1 cellular context compared by ENCODE assay signal in genomic region chr17:50476545-50477315, GRCh38.
TF ChIP-seq lines count a peak whose summit lies in the region.

No MANE protein-coding gene starts in this region.

TF ChIP-seq in HepG2, 621 proteins besides CTCF, POLR2A, EP300 and RAD21 (continued from another document and continues in another):
- no peak for TF ChIP-seq SRSF4 (IDR thresholded peaks at IDR 0.05; ENCODE audit: low read depth, low read length, poor library complexity, severe bottlenecking)
- TF ChIP-seq HMG20B (CRISPR knock-in tag; conservative IDR thresholded peaks at IDR 0.05) = no peak
- no peak for TF ChIP-seq BRCA1 (CRISPR knock-in tag; IDR thresholded peaks at IDR 0.05)
- TF ChIP-seq, protein P1, sequence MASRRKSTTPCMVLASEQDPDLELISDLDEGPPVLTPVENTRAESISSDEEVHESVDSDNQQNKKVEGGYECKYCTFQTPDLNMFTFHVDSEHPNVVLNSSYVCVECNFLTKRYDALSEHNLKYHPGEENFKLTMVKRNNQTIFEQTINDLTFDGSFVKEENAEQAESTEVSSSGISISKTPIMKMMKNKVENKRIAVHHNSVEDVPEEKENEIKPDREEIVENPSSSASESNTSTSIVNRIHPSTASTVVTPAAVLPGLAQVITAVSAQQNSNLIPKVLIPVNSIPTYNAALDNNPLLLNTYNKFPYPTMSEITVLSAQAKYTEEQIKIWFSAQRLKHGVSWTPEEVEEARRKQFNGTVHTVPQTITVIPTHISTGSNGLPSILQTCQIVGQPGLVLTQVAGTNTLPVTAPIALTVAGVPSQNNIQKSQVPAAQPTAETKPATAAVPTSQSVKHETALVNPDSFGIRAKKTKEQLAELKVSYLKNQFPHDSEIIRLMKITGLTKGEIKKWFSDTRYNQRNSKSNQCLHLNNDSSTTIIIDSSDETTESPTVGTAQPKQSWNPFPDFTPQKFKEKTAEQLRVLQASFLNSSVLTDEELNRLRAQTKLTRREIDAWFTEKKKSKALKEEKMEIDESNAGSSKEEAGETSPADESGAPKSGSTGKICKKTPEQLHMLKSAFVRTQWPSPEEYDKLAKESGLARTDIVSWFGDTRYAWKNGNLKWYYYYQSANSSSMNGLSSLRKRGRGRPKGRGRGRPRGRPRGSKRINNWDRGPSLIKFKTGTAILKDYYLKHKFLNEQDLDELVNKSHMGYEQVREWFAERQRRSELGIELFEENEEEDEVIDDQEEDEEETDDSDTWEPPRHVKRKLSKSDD (CRISPR knock-in tag; IDR thresholded peaks at IDR 0.05; ENCODE audit: low read depth) = no peak
- no peak for TF ChIP-seq ZSCAN9 (CRISPR knock-in tag; IDR thresholded peaks at IDR 0.05; ENCODE audit: borderline replicate concordance)
- TF ChIP-seq ZNF674 (CRISPR knock-in tag; IDR thresholded peaks at IDR 0.05; ENCODE audit: low read depth) = no peak
- peak; percentile 33; the same call in 1 of the 2 replicates for TF ChIP-seq BORCS8-MEF2B (CRISPR knock-in tag; IDR thresholded peaks at IDR 0.05)
- TF ChIP-seq ZNF337 (CRISPR knock-in tag; IDR thresholded peaks at IDR 0.05; ENCODE audit: borderline replicate concordance, low read depth) = no peak
- TF ChIP-seq ZNF564 (CRISPR knock-in tag; IDR thresholded peaks at IDR 0.05) = no peak
- TF ChIP-seq, protein P2, sequence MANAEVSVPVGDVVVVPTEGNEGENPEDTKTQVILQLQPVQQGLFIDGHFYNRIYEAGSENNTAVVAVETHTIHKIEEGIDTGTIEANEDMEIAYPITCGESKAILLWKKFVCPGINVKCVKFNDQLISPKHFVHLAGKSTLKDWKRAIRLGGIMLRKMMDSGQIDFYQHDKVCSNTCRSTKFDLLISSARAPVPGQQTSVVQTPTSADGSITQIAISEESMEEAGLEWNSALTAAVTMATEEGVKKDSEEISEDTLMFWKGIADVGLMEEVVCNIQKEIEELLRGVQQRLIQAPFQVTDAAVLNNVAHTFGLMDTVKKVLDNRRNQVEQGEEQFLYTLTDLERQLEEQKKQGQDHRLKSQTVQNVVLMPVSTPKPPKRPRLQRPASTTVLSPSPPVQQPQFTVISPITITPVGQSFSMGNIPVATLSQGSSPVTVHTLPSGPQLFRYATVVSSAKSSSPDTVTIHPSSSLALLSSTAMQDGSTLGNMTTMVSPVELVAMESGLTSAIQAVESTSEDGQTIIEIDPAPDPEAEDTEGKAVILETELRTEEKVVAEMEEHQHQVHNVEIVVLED (CRISPR knock-in tag; IDR thresholded peaks at IDR 0.05; ENCODE audit: borderline replicate concordance) = no peak
- TF ChIP-seq, protein P3, sequence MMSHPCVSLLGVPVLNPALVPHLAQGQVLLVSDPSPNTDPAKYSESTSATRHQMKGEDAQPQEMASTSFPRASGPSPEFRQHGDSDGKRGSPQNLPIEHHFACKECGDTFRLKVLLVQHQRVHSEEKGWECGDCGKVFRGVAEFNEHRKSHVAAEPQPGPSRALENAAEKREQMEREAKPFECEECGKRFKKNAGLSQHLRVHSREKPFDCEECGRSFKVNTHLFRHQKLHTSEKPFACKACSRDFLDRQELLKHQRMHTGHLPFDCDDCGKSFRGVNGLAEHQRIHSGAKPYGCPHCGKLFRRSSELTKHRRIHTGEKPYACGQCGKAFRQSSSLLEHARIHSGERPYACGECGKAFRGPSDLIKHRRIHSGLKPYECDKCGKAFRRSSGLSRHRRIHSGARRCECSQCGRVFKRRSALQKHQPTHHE (CRISPR knock-in tag; IDR thresholded peaks at IDR 0.05; ENCODE audit: borderline replicate concordance) = no peak
- TF ChIP-seq FOXO4 (CRISPR knock-in tag; conservative IDR thresholded peaks at IDR 0.05) = no peak
- TF ChIP-seq MTA3 (CRISPR knock-in tag; IDR thresholded peaks at IDR 0.05) = no peak
- TF ChIP-seq AFF4 (CRISPR knock-in tag; IDR thresholded peaks at IDR 0.05) = no peak
- TF ChIP-seq ELF4 (CRISPR knock-in tag; IDR thresholded peaks at IDR 0.05; ENCODE audit: borderline replicate concordance) = no peak
- no peak for TF ChIP-seq ZNF33A (CRISPR knock-in tag; IDR thresholded peaks at IDR 0.05; ENCODE audit: borderline replicate concordance)
- no peak for TF ChIP-seq FLYWCH1 (CRISPR knock-in tag; IDR thresholded peaks at IDR 0.05)
- TF ChIP-seq SETDB1 (CRISPR knock-in tag; IDR thresholded peaks at IDR 0.05; ENCODE audit: borderline replicate concordance) = no peak
- TF ChIP-seq, protein P4, sequence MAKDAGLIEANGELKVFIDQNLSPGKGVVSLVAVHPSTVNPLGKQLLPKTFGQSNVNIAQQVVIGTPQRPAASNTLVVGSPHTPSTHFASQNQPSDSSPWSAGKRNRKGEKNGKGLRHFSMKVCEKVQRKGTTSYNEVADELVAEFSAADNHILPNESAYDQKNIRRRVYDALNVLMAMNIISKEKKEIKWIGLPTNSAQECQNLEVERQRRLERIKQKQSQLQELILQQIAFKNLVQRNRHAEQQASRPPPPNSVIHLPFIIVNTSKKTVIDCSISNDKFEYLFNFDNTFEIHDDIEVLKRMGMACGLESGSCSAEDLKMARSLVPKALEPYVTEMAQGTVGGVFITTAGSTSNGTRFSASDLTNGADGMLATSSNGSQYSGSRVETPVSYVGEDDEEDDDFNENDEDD (CRISPR knock-in tag; IDR thresholded peaks at IDR 0.05; ENCODE audit: borderline replicate concordance) = no peak
- 0 out of 2 replicates have a peak, but pooled peaks have one; percentile 14 for TF ChIP-seq MXD1 (CRISPR knock-in tag; IDR thresholded peaks at IDR 0.05)
- no peak for TF ChIP-seq DDIT3 (CRISPR knock-in tag; IDR thresholded peaks at IDR 0.05)
- no peak for TF ChIP-seq ZNF382 (CRISPR knock-in tag; IDR thresholded peaks at IDR 0.05; ENCODE audit: borderline replicate concordance)
- no peak for TF ChIP-seq KLF13 (CRISPR knock-in tag; IDR thresholded peaks at IDR 0.05)
- no peak for TF ChIP-seq NR1H2 (CRISPR knock-in tag; IDR thresholded peaks at IDR 0.05; ENCODE audit: borderline replicate concordance, low read depth)
- TF ChIP-seq ZFP90 (CRISPR knock-in tag; IDR thresholded peaks at IDR 0.05; ENCODE audit: borderline replicate concordance) = no peak
- no peak for TF ChIP-seq ZNF329 (CRISPR knock-in tag; IDR thresholded peaks at IDR 0.05; ENCODE audit: low read depth)
- peak; percentile 75; the same call in 1 of the 2 replicates for TF ChIP-seq ZBTB38 (CRISPR knock-in tag; IDR thresholded peaks at IDR 0.05)
- TF ChIP-seq STAT6 (CRISPR knock-in tag; IDR thresholded peaks at IDR 0.05; ENCODE audit: borderline replicate concordance) = no peak
- TF ChIP-seq MTERF4 (CRISPR knock-in tag; IDR thresholded peaks at IDR 0.05) = no peak
- TF ChIP-seq TOPORS (CRISPR knock-in tag; IDR thresholded peaks at IDR 0.05) = no peak
- TF ChIP-seq HOXD1 (CRISPR knock-in tag; IDR thresholded peaks at IDR 0.05) = no peak
- TF ChIP-seq NFKBIZ (CRISPR knock-in tag; IDR thresholded peaks at IDR 0.05) = no peak
- TF ChIP-seq PRMT3 (CRISPR knock-in tag; IDR thresholded peaks at IDR 0.05; ENCODE audit: borderline replicate concordance, low read depth) = no peak
- TF ChIP-seq, protein P5, sequence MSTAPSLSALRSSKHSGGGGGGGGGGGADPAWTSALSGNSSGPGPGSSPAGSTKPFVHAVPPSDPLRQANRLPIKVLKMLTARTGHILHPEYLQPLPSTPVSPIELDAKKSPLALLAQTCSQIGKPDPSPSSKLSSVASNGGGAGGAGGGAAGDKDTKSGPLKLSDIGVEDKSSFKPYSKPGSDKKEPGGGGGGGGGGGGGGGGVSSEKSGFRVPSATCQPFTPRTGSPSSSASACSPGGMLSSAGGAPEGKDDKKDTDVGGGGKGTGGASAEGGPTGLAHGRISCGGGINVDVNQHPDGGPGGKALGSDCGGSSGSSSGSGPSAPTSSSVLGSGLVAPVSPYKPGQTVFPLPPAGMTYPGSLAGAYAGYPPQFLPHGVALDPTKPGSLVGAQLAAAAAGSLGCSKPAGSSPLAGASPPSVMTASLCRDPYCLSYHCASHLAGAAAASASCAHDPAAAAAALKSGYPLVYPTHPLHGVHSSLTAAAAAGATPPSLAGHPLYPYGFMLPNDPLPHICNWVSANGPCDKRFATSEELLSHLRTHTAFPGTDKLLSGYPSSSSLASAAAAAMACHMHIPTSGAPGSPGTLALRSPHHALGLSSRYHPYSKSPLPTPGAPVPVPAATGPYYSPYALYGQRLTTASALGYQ (CRISPR knock-in tag; IDR thresholded peaks at IDR 0.05) = no peak
- no peak for TF ChIP-seq JUND (CRISPR knock-in tag; IDR thresholded peaks at IDR 0.05)
- TF ChIP-seq MAFG (CRISPR knock-in tag; IDR thresholded peaks at IDR 0.05) = no peak
- TF ChIP-seq AHR (CRISPR knock-in tag; IDR thresholded peaks at IDR 0.05) = no peak
- no peak for TF ChIP-seq ZNF589 (CRISPR knock-in tag; conservative IDR thresholded peaks at IDR 0.05)
- no peak for TF ChIP-seq ZNF30 (CRISPR knock-in tag; IDR thresholded peaks at IDR 0.05)
- peak; percentile 76 for TF ChIP-seq CEBPG (CRISPR knock-in tag; IDR thresholded peaks at IDR 0.05)
- TF ChIP-seq PCBP2 (optimal IDR thresholded peaks at IDR 0.05; ENCODE audit: low read depth, low read length, poor library complexity, severe bottlenecking) = no peak
- TF ChIP-seq ZNF569 (CRISPR knock-in tag; IDR thresholded peaks at IDR 0.05; ENCODE audit: borderline replicate concordance) = no peak
- no peak for TF ChIP-seq ZNF740 (CRISPR knock-in tag; IDR thresholded peaks at IDR 0.05)
- TF ChIP-seq KDM6A (CRISPR knock-in tag; IDR thresholded peaks at IDR 0.05; ENCODE audit: low read depth) = no peak
